Comparison of ENCODE assay signal across 8 cellular contexts in genomic region chr1:153728305-153729066, GRCh38. TPM values are rescaled to one million over a fixed set of nuclear protein-coding genes. Genes with fewer than 3 reads are reported as not detected.
A peak's percentile ranks its signal among the peaks of the same experiment; 100 is the strongest.
DNase-seq lines count a peak whose midpoint lies in the region; ATAC-seq and TF ChIP-seq lines count a peak whose summit lies in the region.

No MANE protein-coding gene starts in this region.

- no peaks in the 10 kb centered on the region for H3K9me3 Mint-ChIP-seq in activated T-cell treated with anti-CD3 and anti-CD28 coated beads, Interleukin-2, amount 50 U/mL, for 72 hours
- H3K9me3 Mint-ChIP-seq in neural progenitor cell, result no peaks in the 10 kb centered on the region

- ATAC-seq in Right ventricle myocardium inferior, result peak; percentile 11
- no peak for ATAC-seq in activated T-cell treated with anti-CD3 and anti-CD28 coated beads, Interleukin-2, amount 50 U/mL, for 72 hours (replicated peaks in 1 of 2)
- ATAC-seq in HG02588 (IDR thresholded peaks at IDR 0.05; ENCODE audit: unreplicated experiment), result no peak

- no peak overlapping the region for H2AFZ ChIP-seq in neural progenitor cell (replicated peaks)

- peak overlapping the region; percentile 82 for H3K27ac ChIP-seq in neural progenitor cell
- H3K27ac ChIP-seq in thyroid gland, result peak overlapping the region; percentile 92 to 99 (median 99)

- H3K4me1 ChIP-seq in neural progenitor cell (peaks cover 19% of the 10 kb centered on the region), thyroid gland (peaks cover 21 to 27% of the 10 kb centered on the region in 2 donors)

- DNase-seq in Right ventricle myocardium inferior (ENCODE audit: missing footprints) (peak; percentile 72), cardiac septum (ENCODE audit: low spot score) (no peak), NCI-H69 (lab: John Stamatoyannopoulos, UW) (peak; percentile 86), fibroblast of mammary gland (ENCODE audit: low read depth) (peak; percentile 68), neural progenitor cell (ENCODE audit: low spot score) (peak; percentile 79), thyroid gland (peak; percentile 47 to 51)
- DNase-seq in activated T-cell treated with anti-CD3 and anti-CD28 coated beads, Interleukin-2, amount 50 U/mL, for 72 hours, result peak; percentile 34 to 40

- peak overlapping the region; percentile 84 for H3K4me2 ChIP-seq in neural progenitor cell

- peaks cover 42% of the 10 kb centered on the region for H3K79me2 ChIP-seq in neural progenitor cell (ENCODE audit: low read depth)

- H3K27me3 ChIP-seq in neural progenitor cell (no peaks in the 10 kb centered on the region), thyroid gland (no peaks in the 10 kb centered on the region)

- peak overlapping the region; percentile 92 to 96 for H3K4me3 Mint-ChIP-seq in activated T-cell treated with anti-CD3 and anti-CD28 coated beads, Interleukin-2, amount 50 U/mL, for 72 hours
- peak overlapping the region; percentile 96 for H3K4me3 Mint-ChIP-seq in neural progenitor cell

- H3K36me3 ChIP-seq in neural progenitor cell (no peaks in the 10 kb centered on the region), thyroid gland (no peaks in the 10 kb centered on the region)

- peak overlapping the region; percentile 87 for H3K4me3 ChIP-seq in fibroblast of mammary gland (ENCODE audit: control insufficient read depth, low read depth, low read length)
- H3K4me3 ChIP-seq in neural progenitor cell, result peak overlapping the region; percentile 93
- H3K4me3 ChIP-seq in thyroid gland (replicated peaks in 1 of 3), result peak overlapping the region; percentile 80 to 99 (median 84)

- peaks cover 12% of the 10 kb centered on the region for H3F3A ChIP-seq in neural progenitor cell (ENCODE audit: low read depth)

- peak overlapping the region; percentile 96 for H3K9ac ChIP-seq in neural progenitor cell

- WGBS in thyroid gland, 2 donors, result 0 to 2% methylated on average over 13 to 19 of the region's 19 CpGs

- peak overlapping the region; percentile 79 for H3K27ac Mint-ChIP-seq in activated T-cell treated with anti-CD3 and anti-CD28 coated beads, Interleukin-2, amount 50 U/mL, for 72 hours
- peak overlapping the region; percentile 94 for H3K27ac Mint-ChIP-seq in neural progenitor cell

- no peak for TF ChIP-seq POLR2A in thyroid gland (IDR thresholded peaks at IDR 0.05)

- no peaks in the 10 kb centered on the region for H3K27me3 Mint-ChIP-seq in activated T-cell treated with anti-CD3 and anti-CD28 coated beads, Interleukin-2, amount 50 U/mL, for 72 hours (ENCODE audit: low read depth)
- H3K27me3 Mint-ChIP-seq in neural progenitor cell (ENCODE audit: insufficient read depth, low read depth), result no peaks in the 10 kb centered on the region

- H3K9me3 ChIP-seq in neural progenitor cell (ENCODE audit: low read depth) (no peaks in the 10 kb centered on the region), thyroid gland (no peaks in the 10 kb centered on the region)

- no peaks in the 10 kb centered on the region for H4K20me1 ChIP-seq in neural progenitor cell (ENCODE audit: low read depth)

- TF ChIP-seq CTCF in fibroblast of mammary gland (conservative IDR thresholded peaks at IDR 0.05; ENCODE audit: control insufficient read depth, insufficient read depth, low read depth, low read length), result no peak
- TF ChIP-seq CTCF in neural progenitor cell (IDR thresholded peaks at IDR 0.05), result no peak
- no peak for TF ChIP-seq CTCF in thyroid gland (IDR thresholded peaks at IDR 0.05)

- intact Hi-C loops in Right ventricle myocardium inferior (cut with DNase I), result loop anchor here (1.0 kb wide), 1 partner anchor 30 kb away; no protein-coding TSS in a partner anchor
- intact Hi-C loops in cardiac septum (cut with DNase I), result loop anchor here (5.0 kb wide), 1 partner anchor 91 kb away; no protein-coding TSS in a partner anchor
- intact Hi-C loops in thyroid gland (cut with DNase I), result no loop called here

- peaks cover 46% of the 10 kb centered on the region for H3K4me1 Mint-ChIP-seq in activated T-cell treated with anti-CD3 and anti-CD28 coated beads, Interleukin-2, amount 50 U/mL, for 72 hours (ENCODE audit: low read depth)
- H3K4me1 Mint-ChIP-seq in neural progenitor cell, result peaks cover 30% of the 10 kb centered on the region

- H3K36me3 Mint-ChIP-seq in activated T-cell treated with anti-CD3 and anti-CD28 coated beads, Interleukin-2, amount 50 U/mL, for 72 hours (ENCODE audit: insufficient read depth in 2 of 2), result peaks cover 3 to 5% of the 10 kb centered on the region in 2 donors
- peaks cover 4% of the 10 kb centered on the region for H3K36me3 Mint-ChIP-seq in neural progenitor cell

RNA-seq across cellular contexts. Expression of gene INTS3, which starts 0.6 kb away (rescaled TPM):
- total RNA-seq in Right ventricle myocardium inferior (33.0 TPM), cardiac septum (35.2 TPM), neural progenitor cell (ENCODE audit: low replicate concordance) (45.1 and 58.8 TPM in 2 replicates), thyroid gland (10 to 100 TPM; 50.0 to 60.9 (median 56.3) TPM)
- 10 to 100 TPM; 62.6 to 70.8 TPM for total RNA-seq in activated T-cell treated with anti-CD3 and anti-CD28 coated beads, Interleukin-2, amount 50 U/mL, for 72 hours

RNA-seq across cellular contexts. Expression of gene SLC27A3, which starts 46.7 kb away (rescaled TPM):
- total RNA-seq in Right ventricle myocardium inferior (13.5 TPM), cardiac septum (9.8 TPM), neural progenitor cell (ENCODE audit: low replicate concordance) (8.2 and 10.1 TPM in 2 replicates), thyroid gland (10 to 100 TPM; 14.4 to 32.5 (median 23.2) TPM)
- 1 to 10 TPM; 5.6 to 8.3 TPM for total RNA-seq in activated T-cell treated with anti-CD3 and anti-CD28 coated beads, Interleukin-2, amount 50 U/mL, for 72 hours

RNA-seq across cellular contexts. Expression of gene NPR1, which starts 50.0 kb away (rescaled TPM):
- total RNA-seq in Right ventricle myocardium inferior (14.6 TPM), cardiac septum (14.9 TPM), neural progenitor cell (ENCODE audit: low replicate concordance) (0.19 and 0.84 TPM in 2 replicates), thyroid gland (10 to 100 TPM; 20.9 to 35.1 (median 30.0) TPM)
- under 1 TPM; 0.07 to 0.29 TPM for total RNA-seq in activated T-cell treated with anti-CD3 and anti-CD28 coated beads, Interleukin-2, amount 50 U/mL, for 72 hours

RNA-seq across cellular contexts. Expression of gene ILF2, which starts 57.7 kb away (rescaled TPM):
- total RNA-seq in Right ventricle myocardium inferior, result 60.4 TPM
- 76.5 TPM for total RNA-seq in cardiac septum
- 100 to 1,000 TPM; 245 to 312 TPM for total RNA-seq in activated T-cell treated with anti-CD3 and anti-CD28 coated beads, Interleukin-2, amount 50 U/mL, for 72 hours
- total RNA-seq in neural progenitor cell (ENCODE audit: low replicate concordance), result 474 and 475 TPM in 2 replicates
- 100 to 1,000 TPM; 111 to 167 (median 151) TPM for total RNA-seq in thyroid gland
